26 cellular contexts compared by ENCODE assay signal in the genomic region with DNA sequence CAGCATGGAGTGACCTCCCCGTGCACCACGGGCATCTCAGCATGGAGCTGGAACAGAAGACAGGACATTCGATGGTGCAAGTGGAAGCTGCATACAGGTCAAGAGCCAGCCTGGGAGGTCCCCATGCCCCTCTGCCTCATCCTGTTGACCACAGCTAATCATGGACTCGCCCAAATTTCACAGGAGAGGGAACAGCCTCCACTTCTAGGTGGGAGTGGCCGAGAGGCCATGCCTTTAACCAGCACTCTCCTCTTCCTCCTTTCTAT. TPM values are rescaled to one million over a fixed set of nuclear protein-coding genes. Genes with fewer than 3 reads are reported as not detected.
"Had no signal": no experiment of that assay in that cellular context is flagged by ENCODE, and none has a peak within 500 bp of the region (broad histone marks: within the 10 kb centered on the region; RNA-seq: fewer than 3 reads in every experiment).

No MANE protein-coding gene starts in this region.

- H3K27ac ChIP-seq: colonic mucosa, esophagus muscularis mucosa, suprapubic skin, upper lobe of left lung had no signal

- DNase-seq: activated CD4-positive, CD25-positive, alpha-beta regulatory T cell treated with anti-CD3 and anti-CD28 coated beads, Interleukin-2, amount 50 U/mL, for 72 hours; activated naive CD4-positive, alpha-beta T cell; activated naive CD8-positive, alpha-beta T cell treated with anti-CD3 and anti-CD28 coated beads, Interleukin-2, amount 10 ng/mL, durations not matched to agents 7 days and 5 days; activated T-cell treated with anti-CD3 and anti-CD28 coated beads for 4 hours; central memory CD4-positive, alpha-beta T cell; effector CD4-positive, alpha-beta T cell; glutamatergic neuron; immature natural killer cell; left cardiac atrium; naive thymus-derived CD4-positive, alpha-beta T cell; nucleus accumbens; right cardiac atrium; stimulated activated CD4-positive, alpha-beta T cell treated with anti-CD3 and anti-CD28 coated beads, Interleukin-4, amount 100 ng/mL, for 4 hours; stimulated activated naive CD8-positive, alpha-beta T cell treated with anti-CD3 and anti-CD28 coated beads, Interleukin-15, Interleukin-2, amounts not matched to agents 100 U/mL and 50 U/mL, for 24 hours; T-cell; T-helper 9 cell; upper lobe of left lung had no signal

- H3K4me3 Mint-ChIP-seq: activated naive CD8-positive, alpha-beta T cell treated with anti-CD3 and anti-CD28 coated beads, Interleukin-2, amount 10 ng/mL, durations not matched to agents 7 days and 5 days; immature natural killer cell; mesothelial cell of epicardium; naive thymus-derived CD4-positive, alpha-beta T cell; T-cell had no signal

- H3K9me3 ChIP-seq: colonic mucosa, esophagus muscularis mucosa, suprapubic skin, upper lobe of left lung had no signal

- H3K36me3 Mint-ChIP-seq: activated naive CD8-positive, alpha-beta T cell treated with anti-CD3 and anti-CD28 coated beads, Interleukin-2, amount 10 ng/mL, durations not matched to agents 7 days and 5 days; brain; immature natural killer cell; mesothelial cell of epicardium; naive thymus-derived CD4-positive, alpha-beta T cell; T-cell had no signal

- ATAC-seq: naive thymus-derived CD4-positive, alpha-beta T cell; right cardiac atrium; stimulated activated naive CD8-positive, alpha-beta T cell treated with anti-CD3 and anti-CD28 coated beads, Interleukin-15, Interleukin-2, amounts not matched to agents 100 U/mL and 50 U/mL, for 24 hours; T-cell had no signal

- H3K36me3 ChIP-seq: colonic mucosa, esophagus muscularis mucosa, suprapubic skin, upper lobe of left lung had no signal

- H3K9me3 Mint-ChIP-seq: activated naive CD8-positive, alpha-beta T cell treated with anti-CD3 and anti-CD28 coated beads, Interleukin-2, amount 10 ng/mL, durations not matched to agents 7 days and 5 days; mesothelial cell of epicardium; T-cell had no signal

- H3K4me3 ChIP-seq: colonic mucosa, esophagus muscularis mucosa, lung, skin epidermis, suprapubic skin, upper lobe of left lung had no signal

- H3K27ac Mint-ChIP-seq: activated naive CD8-positive, alpha-beta T cell treated with anti-CD3 and anti-CD28 coated beads, Interleukin-2, amount 10 ng/mL, durations not matched to agents 7 days and 5 days; mesothelial cell of epicardium; T-cell had no signal

- H3K27me3 ChIP-seq: colonic mucosa, esophagus muscularis mucosa, suprapubic skin, upper lobe of left lung had no signal

RNA-seq across cellular contexts. Expression of a gene that starts 3.8 kb away (rescaled TPM):
- total RNA-seq: activated naive CD8-positive, alpha-beta T cell treated with anti-CD3 and anti-CD28 coated beads, Interleukin-2, amount 10 ng/mL, durations not matched to agents 7 days and 5 days; esophagus muscularis mucosa; fibroblast of villous mesenchyme; left cardiac atrium; mesothelial cell of epicardium; naive thymus-derived CD4-positive, alpha-beta T cell; posterior vena cava; right cardiac atrium; T-cell had no signal
- polyA plus RNA-seq: immature natural killer cell; naive thymus-derived CD4-positive, alpha-beta T cell; right cardiac atrium had no signal

RNA-seq across cellular contexts. Expression of a gene that starts 28.0 kb away (rescaled TPM):
- total RNA-seq: activated naive CD8-positive, alpha-beta T cell treated with anti-CD3 and anti-CD28 coated beads, Interleukin-2, amount 10 ng/mL, durations not matched to agents 7 days and 5 days; fibroblast of villous mesenchyme; T-cell had no signal
- polyA plus RNA-seq: naive thymus-derived CD4-positive, alpha-beta T cell had no signal
